Comparison of ENCODE assay signal across 19 cellular contexts in the genomic region with DNA sequence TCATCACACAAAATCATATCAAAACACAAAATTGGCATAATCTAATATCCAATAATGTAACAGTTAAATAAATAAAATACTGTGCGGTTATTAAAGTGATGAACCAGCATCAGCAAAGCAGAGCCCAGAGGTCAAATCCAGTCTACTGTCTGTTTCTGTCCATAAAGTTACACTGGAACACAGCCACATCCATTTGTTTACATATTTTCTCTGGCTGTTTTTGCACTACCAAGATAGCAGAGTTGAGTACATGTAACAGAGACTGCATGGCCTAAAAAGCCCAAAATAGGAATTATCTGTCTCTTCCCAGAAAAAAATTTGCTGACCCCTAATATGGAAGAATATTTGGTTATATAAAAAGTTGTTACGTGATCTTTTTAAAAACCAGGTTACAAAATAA.
DNase-seq lines count a peak whose midpoint lies in the region; ATAC-seq, FAIRE-seq and TF ChIP-seq lines count a peak whose summit lies in the region.
"Had no signal": no experiment of that assay in that cellular context is flagged by ENCODE, and none has a peak within 500 bp of the region (broad histone marks: within the 10 kb centered on the region; RNA-seq: fewer than 3 reads in every experiment).

No MANE protein-coding gene starts in this region.

- H3K27me3 ChIP-seq in liver (ENCODE audit: control insufficient read depth in 4 of 4, insufficient read depth in 4 of 4, low read length in 3 of 4) (no peaks in the 10 kb centered on the region), HepG2 (ENCODE audit: control insufficient read depth in 1 of 2, insufficient read depth in 2 of 2, low read length in 2 of 2) (no peaks in the 10 kb centered on the region), right lobe of liver (no peaks in the 10 kb centered on the region), mammary epithelial cell (ENCODE audit: insufficient read depth, low read length) (no peaks in the 10 kb centered on the region)
- H3K27me3 ChIP-seq: MG63 had no signal

- H3K9me3 ChIP-seq in liver (ENCODE audit: control insufficient read depth in 4 of 4, low read length in 3 of 4) (no peaks in the 10 kb centered on the region), HepG2 (ENCODE audit: low read length) (no peaks in the 10 kb centered on the region), right lobe of liver (no peaks in the 10 kb centered on the region), mammary epithelial cell (replicated peaks; ENCODE audit: insufficient read depth, low read length) (no peaks in the 10 kb centered on the region)
- H3K9me3 ChIP-seq: MG63 had no signal

- CTCF ChIA-PET in HepG2 (lab: Yijun Ruan, JAX; ENCODE audit: low intra/inter-chr PET ratio, low total read pairs), result no interaction called here
- CTCF ChIA-PET in mammary epithelial cell (lab: Charles Lee; ENCODE audit: low non-redundant PET), result no interaction called here

- H3K9ac ChIP-seq in liver (ENCODE audit: low read depth in 1 of 2, low read length in 2 of 2), result no peak overlapping the region
- no peak overlapping the region for H3K9ac ChIP-seq in HepG2 (ENCODE audit: insufficient read depth, low read depth, low read length)
- no peak overlapping the region for H3K9ac ChIP-seq in mammary epithelial cell (ENCODE audit: insufficient read depth, low read length)

- FAIRE-seq in HepG2 (lab: Jason Lieb, UNC) (no peak), endometrium (lab: Jason Lieb, UNC) (peak; percentile 93)
- FAIRE-seq: D721Med, H1 had no signal

- H3K4me1 ChIP-seq in liver (ENCODE audit: control insufficient read depth in 4 of 4, insufficient read depth in 4 of 4, low read length in 3 of 4) (peaks cover 0 to 8% (median 2%) of the 10 kb centered on the region in 4 donors), HepG2 (ENCODE audit: insufficient read depth, low read length) (no peaks in the 10 kb centered on the region), right lobe of liver (peaks cover 0 to 11% (median 0%) of the 10 kb centered on the region in 4 donors), mammary epithelial cell (ENCODE audit: insufficient read depth, low read length) (no peaks in the 10 kb centered on the region)

- ATAC-seq in HepG2, result no peak
- ATAC-seq in right lobe of liver, result peak; percentile 62 to 78 (median 69)
- ATAC-seq: Panc1, SK-N-SH treated with all-trans-retinoic acid at 6 μM for 48 hours had no signal

- BruUV-seq in HepG2 (replicated peaks; lab: Mats Ljungman, UMichigan) (no TSS peak), mammary epithelial cell (replicated peaks; lab: Mats Ljungman, UMichigan) (no TSS peak)

- dilution Hi-C loops in mammary epithelial cell (cut with HindIII; ENCODE audit: low sequenced_read_pairs), result no loop called here

- TF ChIP-seq RAD21 in liver (IDR thresholded peaks at IDR 0.05) (peak in 1 of 2 donors; percentile 10), HepG2 (CRISPR knock-in tag; IDR thresholded peaks at IDR 0.05) (no peak)

- no peaks in the 10 kb centered on the region for H3K36me3 ChIP-seq in liver (ENCODE audit: control insufficient read depth in 4 of 4, insufficient read depth in 3 of 4, low read depth in 1 of 4, low read length in 3 of 4)
- H3K36me3 ChIP-seq in HepG2 (replicated peaks in 1 of 2; ENCODE audit: control insufficient read depth in 1 of 2, insufficient read depth in 2 of 2, low read length in 2 of 2), result no peaks in the 10 kb centered on the region
- H3K36me3 ChIP-seq in right lobe of liver, result no peaks in the 10 kb centered on the region
- no peaks in the 10 kb centered on the region for H3K36me3 ChIP-seq in mammary epithelial cell (ENCODE audit: insufficient read depth, low read length)
- H3K36me3 ChIP-seq: MG63 had no signal

- POLR2A ChIA-PET in HepG2 (lab: Yijun Ruan, JAX), result no interaction called here

- intact Hi-C loops in HepG2 (cut with micrococcal nuclease; ENCODE audit: unreplicated experiment) (no loop called here), right lobe of liver (cut with DNase I) (no loop called here), mammary epithelial cell (cut with micrococcal nuclease) (no loop called here)

- in situ Hi-C loops in HepG2 (cut with HindIII; ENCODE audit: extremely low pct_ligation_motif_present, low pct_unique_long_range_greater_than_20kb) (no loop called here), mammary epithelial cell (cut with MboI; ENCODE audit: low sequenced_read_pairs in 2 of 2) (no loop called here)

- TF ChIP-seq POLR2A in HepG2 (IDR thresholded peaks at IDR 0.05; ENCODE audit: insufficient read depth in 1 of 2, low read depth in 2 of 2, low read length in 2 of 2) (no peak), right lobe of liver (IDR thresholded peaks at IDR 0.05) (no peak)

- 62% methylated on average over 2 of the region's 2 CpGs for WGBS in liver
- 94% methylated on average over 2 of the region's 2 CpGs for WGBS in HepG2 (ENCODE audit: low lambda C conversion rate)
- 51% methylated on average over 2 of the region's 2 CpGs for WGBS in right lobe of liver (ENCODE audit: insufficient coverage, low coverage, low lambda C conversion rate, missing lambda C conversion rate)
- 97% methylated on average over 2 of the region's 2 CpGs for WGBS in mammary epithelial cell (ENCODE audit: low coverage, missing lambda C conversion rate)

- H3K27ac ChIP-seq in liver (ENCODE audit: low read depth in 1 of 2, low read length in 2 of 2), result no peak overlapping the region
- H3K27ac ChIP-seq in HepG2 (ENCODE audit: extremely low read length, insufficient read depth, low read length), result no peak overlapping the region
- H3K27ac ChIP-seq in right lobe of liver, result no peak overlapping the region
- no peak overlapping the region for H3K27ac ChIP-seq in mammary epithelial cell (ENCODE audit: insufficient read depth, low read depth, low read length)

- TF ChIP-seq EP300 in HepG2 (IDR thresholded peaks at IDR 0.05; ENCODE audit: low read depth in 2 of 2, low read length in 2 of 2), result no peak
- TF ChIP-seq EP300 in HepG2 (CRISPR knock-in tag; IDR thresholded peaks at IDR 0.05; ENCODE audit: borderline replicate concordance), result no peak

- H3K4me2 ChIP-seq in HepG2 (ENCODE audit: low read depth, low read length) (no peak overlapping the region), mammary epithelial cell (ENCODE audit: insufficient read depth, low read depth, low read length) (no peak overlapping the region)

- H2AFZ ChIP-seq in HepG2 (ENCODE audit: low read length) (no peak overlapping the region), mammary epithelial cell (ENCODE audit: low read depth, low read length) (no peak overlapping the region)

- TF ChIP-seq CTCF in liver (IDR thresholded peaks at IDR 0.05; ENCODE audit: low read depth, low read length, missing input control) (no peak), HepG2 (CRISPR knock-in tag; IDR thresholded peaks at IDR 0.05) (no peak), right lobe of liver (IDR thresholded peaks at IDR 0.05) (no peak), mammary epithelial cell (conservative IDR thresholded peaks at IDR 0.05 in 1 of 2, IDR thresholded peaks at IDR 0.05 in 1 of 2; ENCODE audit: extremely low read depth in 1 of 2, insufficient read depth in 1 of 2, low read depth in 1 of 2, low read length in 2 of 2) (no peak)

- H3K4me3 ChIP-seq in liver (ENCODE audit: low read depth in 1 of 3, low read length in 3 of 3) (no peak overlapping the region), HepG2 (replicated peaks in 1 of 3; ENCODE audit: insufficient read depth in 1 of 3, low read depth in 2 of 3, low read length in 3 of 3) (no peak overlapping the region), right lobe of liver (no peak overlapping the region), mammary epithelial cell (replicated peaks in 1 of 3; ENCODE audit: insufficient read depth in 1 of 3, low read depth in 2 of 3, low read length in 3 of 3) (no peak overlapping the region)
- H3K4me3 ChIP-seq: MG63 had no signal

- no peaks in the 10 kb centered on the region for H3K79me2 ChIP-seq in HepG2 (ENCODE audit: insufficient read depth, low read length)
- no peaks in the 10 kb centered on the region for H3K79me2 ChIP-seq in mammary epithelial cell (ENCODE audit: insufficient read depth, low read length)

- DNase-seq in HepG2 (ENCODE audit: low spot score), result no peak
- no peak for DNase-seq in right lobe of liver
- DNase-seq in mammary epithelial cell, result no peak
- DNase-seq in activated CD4-positive, alpha-beta T cell treated with anti-CD3 and anti-CD28 coated beads for 4 hours, result no peak
- DNase-seq in NK-92 (lab: John Stamatoyannopoulos, UW; ENCODE audit: unreplicated experiment), result no peak
- DNase-seq: 8988T, DMS53, EL, GF-D8, Kasumi-1, MG63, NCI-H1417, NCI-H187 treated with DMSO at 0.1 percent for 48 hours had no signal

- H4K20me1 ChIP-seq in HepG2 (ENCODE audit: insufficient read depth, low read length) (no peaks in the 10 kb centered on the region), mammary epithelial cell (ENCODE audit: insufficient read depth, low read length) (no peaks in the 10 kb centered on the region)

TF ChIP-seq in liver, 16 proteins besides CTCF, POLR2A, EP300 and RAD21 (continues in another document):
- TF ChIP-seq NR2F2 (IDR thresholded peaks at IDR 0.05), result peak; percentile 79
- no peak for TF ChIP-seq EGR1 (IDR thresholded peaks at IDR 0.05; ENCODE audit: low read depth in 2 of 2)
- TF ChIP-seq RXRA (IDR thresholded peaks at IDR 0.05), result peak; percentile 32 to 36

TF ChIP-seq in HepG2, 621 proteins besides CTCF, POLR2A, EP300 and RAD21:
- TF ChIP-seq NR2C2 (CRISPR knock-in tag; IDR thresholded peaks at IDR 0.05; ENCODE audit: borderline replicate concordance), result no peak
- TF ChIP-seq ZNF34 (CRISPR knock-in tag; IDR thresholded peaks at IDR 0.05; ENCODE audit: borderline replicate concordance), result no peak
- TF ChIP-seq HNRNPUL1 (IDR thresholded peaks at IDR 0.05; ENCODE audit: low read depth, low read length), result no peak
TF ChIP-seq in HepG2: peak in this region for 0.
